Comparison of ENCODE assay signal across 8 cellular contexts in the genomic region with DNA sequence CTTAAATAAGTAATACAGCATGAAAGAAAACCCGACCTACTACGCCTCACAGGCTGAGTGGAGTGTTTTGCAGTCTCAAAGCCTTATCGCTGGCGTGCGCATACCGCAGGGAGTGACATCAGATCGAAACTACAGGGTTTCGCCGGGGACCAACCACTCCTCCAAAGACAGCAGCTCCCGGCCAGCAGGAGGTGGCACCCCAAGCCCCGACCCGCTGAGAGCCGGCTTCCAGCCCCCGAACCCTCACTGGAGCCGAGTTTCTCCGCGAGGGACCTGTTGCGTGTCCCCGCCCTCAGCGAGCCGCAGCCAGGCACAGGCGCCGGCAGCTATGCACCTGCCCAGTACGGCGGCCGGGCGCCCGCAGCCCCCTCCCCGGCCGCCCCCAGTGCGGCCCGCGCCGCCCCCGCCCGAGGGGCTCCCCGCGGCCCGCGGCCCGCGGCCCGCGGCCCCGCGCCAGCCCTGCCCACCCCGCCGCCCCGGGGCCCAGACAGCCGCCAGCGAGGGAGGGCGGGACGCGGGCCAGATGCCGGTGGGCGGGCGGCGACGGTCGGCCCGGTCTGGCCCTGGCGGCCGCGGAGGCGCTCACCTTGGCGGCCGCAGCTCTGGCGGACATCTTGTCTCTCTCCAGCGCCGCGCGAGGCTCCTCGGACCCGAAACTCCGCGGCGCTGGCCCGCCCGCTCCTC. TPM values are rescaled to one million over a fixed set of nuclear protein-coding genes. Genes with fewer than 3 reads are reported as not detected.
DNase-seq lines count a peak whose midpoint lies in the region; ATAC-seq and TF ChIP-seq lines count a peak whose summit lies in the region.

No MANE protein-coding gene starts in this region.

- peaks cover 25 to 52% of the 10 kb centered on the region in 2 donors for H3K27me3 Mint-ChIP-seq in natural killer cell treated with Interleukin-12 subunit alpha and Interleukin-12 subunit beta and Interleukin-15 and Interleukin-18, amount 100 ng/mL, for 72 hours

- H3K36me3 ChIP-seq in urinary bladder (ENCODE audit: insufficient read depth) = no peaks in the 10 kb centered on the region

- peak; percentile 78 for DNase-seq in ACHN
- DNase-seq in LHCN-M2 (ENCODE audit: low read depth) = peak; percentile 72
- peak; percentile 39 for DNase-seq in activated T-cell treated with anti-CD3 and anti-CD28 coated beads, Interleukin-2, amount 50 U/mL, for 1 hour
- peak; percentile 88 for DNase-seq in fibroblast of villous mesenchyme (ENCODE audit: low read depth)
- no peak for DNase-seq in natural killer cell treated with Interleukin-12 subunit alpha and Interleukin-12 subunit beta and Interleukin-15 and Interleukin-18, amount 100 ng/mL, for 72 hours (ENCODE audit: low spot score)

- peak overlapping the region; percentile 79 for H3K4me3 ChIP-seq in fibroblast of villous mesenchyme (ENCODE audit: low read depth, low read length)
- H3K4me3 ChIP-seq in urinary bladder (ENCODE audit: low read depth, low read length) = peak overlapping the region; percentile 98

- under 1% methylated on average over 75 of the region's 79 CpGs for WGBS in urinary bladder

- H3K27ac Mint-ChIP-seq in natural killer cell treated with Interleukin-12 subunit alpha and Interleukin-12 subunit beta and Interleukin-15 and Interleukin-18, amount 100 ng/mL, for 72 hours = no peak overlapping the region

- H3K27ac ChIP-seq in urinary bladder (ENCODE audit: low read depth) = peak overlapping the region; percentile 83

- H3K9me3 Mint-ChIP-seq in natural killer cell treated with Interleukin-12 subunit alpha and Interleukin-12 subunit beta and Interleukin-15 and Interleukin-18, amount 100 ng/mL, for 72 hours = peaks cover 4% of the 10 kb centered on the region

- H3K4me1 Mint-ChIP-seq in natural killer cell treated with Interleukin-12 subunit alpha and Interleukin-12 subunit beta and Interleukin-15 and Interleukin-18, amount 100 ng/mL, for 72 hours (ENCODE audit: low read depth in 2 of 2) = peaks cover 13 to 17% of the 10 kb centered on the region in 2 donors

- ATAC-seq in GM18858 (IDR thresholded peaks at IDR 0.05; ENCODE audit: unreplicated experiment) = peak; percentile 63
- ATAC-seq in natural killer cell treated with Interleukin-12 subunit alpha and Interleukin-12 subunit beta and Interleukin-15 and Interleukin-18, amount 100 ng/mL, for 72 hours = peak; percentile 65 to 75
- ATAC-seq in GM18870 (IDR thresholded peaks at IDR 0.05; ENCODE audit: unreplicated experiment) = no peak

- peak; percentile 34 for TF ChIP-seq CTCF in fibroblast of villous mesenchyme (IDR thresholded peaks at IDR 0.05; ENCODE audit: insufficient read depth, low read depth, low read length)

- in situ Hi-C loops in ACHN (cut with HindIII; ENCODE audit: low pct_ligation_motif_present, low pct_unique_long_range_greater_than_20kb, low sequenced_read_pairs) = no loop called here

- H3K36me3 Mint-ChIP-seq in natural killer cell treated with Interleukin-12 subunit alpha and Interleukin-12 subunit beta and Interleukin-15 and Interleukin-18, amount 100 ng/mL, for 72 hours = peaks cover 17% of the 10 kb centered on the region

- no peaks in the 10 kb centered on the region for H3K4me1 ChIP-seq in urinary bladder (ENCODE audit: insufficient read depth)

- H3K4me3 Mint-ChIP-seq in natural killer cell treated with Interleukin-12 subunit alpha and Interleukin-12 subunit beta and Interleukin-15 and Interleukin-18, amount 100 ng/mL, for 72 hours = peak overlapping the region; percentile 20

RNA-seq across cellular contexts. Expression of gene TJP1, which starts 0.7 kb away (rescaled TPM):
- total RNA-seq in LHCN-M2 (2014; rRNA removed) (34.9 and 40.4 TPM in 2 replicates), fibroblast of villous mesenchyme (79.2 and 103 TPM in 2 replicates), urinary bladder (149 TPM)
- 21.5 TPM for polyA plus RNA-seq in LHCN-M2 (2012)
- under 1 TPM in 1 of 2 donors, not detected in 1; 0.14 TPM for total RNA-seq in natural killer cell treated with Interleukin-12 subunit alpha and Interleukin-12 subunit beta and Interleukin-15 and Interleukin-18, amount 100 ng/mL, for 72 hours
- polyA plus RNA-seq in urinary bladder = 38.7 TPM

Comparison
In these comparisons a context has a peak if more than half of its experiments do, and no peak if none do; other contexts are left out.
1. RNA of gene TJP1, which starts 0.7 kb away (total RNA-seq): 149 TPM in urinary bladder (single experiment), 79.2 to 103 TPM in fibroblast of villous mesenchyme and 34.9 to 40.4 TPM in LHCN-M2; 0.14 TPM in natural killer cell treated with Interleukin-12 subunit alpha and Interleukin-12 subunit beta and Interleukin-15 and Interleukin-18, amount 100 ng/mL, for 72 hours; every median in the first group is over 10 times any median in the second.